ENCODE assay signal across 8 cellular contexts in the genomic region with DNA sequence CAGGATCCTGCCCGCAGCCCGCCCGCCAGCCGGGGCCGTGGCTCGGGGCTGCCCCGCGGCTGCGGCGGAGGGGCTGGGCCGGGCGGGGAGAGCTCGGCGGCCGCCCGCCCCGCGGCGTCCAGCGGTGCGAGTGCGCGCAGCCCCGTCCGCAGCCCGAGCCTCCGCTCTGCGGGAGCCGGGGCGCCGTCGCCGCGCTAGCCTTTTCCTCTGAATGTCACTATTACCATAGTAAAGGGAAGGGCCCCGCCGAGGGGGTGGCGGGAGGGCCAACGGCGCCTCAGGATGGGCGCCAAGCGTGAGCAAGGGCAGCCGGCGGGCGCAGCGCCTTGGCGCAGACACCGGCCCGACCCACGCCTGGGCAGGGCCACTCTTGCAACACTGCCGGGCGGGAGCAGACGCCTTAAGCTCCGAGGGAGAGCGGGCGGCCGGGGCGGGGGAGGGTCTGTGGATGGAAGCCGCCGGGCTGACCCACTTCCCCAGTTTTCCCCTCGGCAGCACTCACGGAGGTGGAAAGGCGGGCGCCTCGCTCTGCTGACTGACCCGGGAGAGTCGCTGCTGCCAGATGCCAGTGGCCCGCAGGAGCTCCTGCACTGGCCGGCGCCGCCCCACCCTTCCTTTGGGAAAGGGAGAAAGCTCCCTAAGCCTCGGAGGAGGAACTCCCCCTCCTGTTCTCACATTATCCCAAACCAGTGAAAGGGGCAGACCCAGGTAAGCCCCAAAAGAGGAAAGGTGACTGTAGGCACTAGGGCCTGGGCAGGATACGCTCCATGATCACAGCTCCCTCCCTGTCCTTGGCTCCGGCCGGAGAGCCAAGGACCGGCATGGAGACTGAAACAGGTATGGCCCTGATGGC.
DNase-seq lines count a peak whose midpoint lies in the region; ATAC-seq, FAIRE-seq and TF ChIP-seq lines count a peak whose summit lies in the region.

No MANE protein-coding gene starts in this region.

- DNase-seq in C1 segment of cervical spinal cord (lab: John Stamatoyannopoulos, UW) (peak in 11 of 14 donors; percentile 31 to 77 (median 45)), HTR-8/SVneo (ENCODE audit: insufficient read length, low spot score) (peak; percentile 3), SHP77 treated with DMSO at 0.1 percent for 48 hours (lab: John Stamatoyannopoulos, UW) (peak; percentile 5), lung (ENCODE audit: low spot score) (peak; percentile 67), suprapubic skin (ENCODE audit: low spot score in 2 of 2) (peak; percentile 65 to 79), epidermal melanocyte (ENCODE audit: insufficient read length, low spot score) (no peak)

- no peak for TF ChIP-seq EP300 in suprapubic skin (IDR thresholded peaks at IDR 0.05)

- H3K9me3 ChIP-seq in ectodermal cell (ENCODE audit: control insufficient read depth, low read length) (no peaks in the 10 kb centered on the region), lung (ENCODE audit: control insufficient read depth in 2 of 2, insufficient read depth in 1 of 2, low read length in 1 of 2) (peaks cover 0 to 2% of the 10 kb centered on the region in 2 donors), suprapubic skin (no peaks in the 10 kb centered on the region)

- H3K4me1 ChIP-seq in ectodermal cell (ENCODE audit: control insufficient read depth, insufficient read depth, low read length) (peaks cover 11% of the 10 kb centered on the region), lung (ENCODE audit: control insufficient read depth in 2 of 2, insufficient read depth in 2 of 2, low read length in 2 of 2) (peaks cover 0 to 9% of the 10 kb centered on the region in 2 donors), suprapubic skin (peaks cover 20% of the 10 kb centered on the region)

- H3K36me3 ChIP-seq in ectodermal cell (ENCODE audit: control insufficient read depth, insufficient read depth, low read length): no peaks in the 10 kb centered on the region
- H3K36me3 ChIP-seq in lung (ENCODE audit: control insufficient read depth in 2 of 2, insufficient read depth in 2 of 2, low read length in 2 of 2): no peaks in the 10 kb centered on the region
- no peaks in the 10 kb centered on the region for H3K36me3 ChIP-seq in suprapubic skin

- 0% methylated on average over 75 of the region's 75 CpGs for WGBS in ectodermal cell, 2 experiments
- WGBS in lung, 2 donors: 1% methylated on average over 58 to 75 of the region's 75 CpGs
- 4% methylated on average over 9 of the region's 75 CpGs for WGBS in suprapubic skin

- TF ChIP-seq CTCF in lung (IDR thresholded peaks at IDR 0.05; ENCODE audit: control extremely low read depth, extremely low read depth) (no peak), suprapubic skin (IDR thresholded peaks at IDR 0.05) (no peak)

- H3K4me3 ChIP-seq in ectodermal cell (ENCODE audit: insufficient read depth, low read depth, low read length) (peak overlapping the region; percentile 50), lung (peak overlapping the region; percentile 36), suprapubic skin (peak overlapping the region; percentile 67)

- FAIRE-seq in HTR-8/SVneo (lab: Jason Lieb, UNC): no peak

- H3K27ac ChIP-seq in ectodermal cell (ENCODE audit: insufficient read depth, low read depth, low read length, poor library complexity, severe bottlenecking): no peak overlapping the region
- H3K27ac ChIP-seq in lung (ENCODE audit: low read depth in 1 of 2, low read length in 1 of 2): no peak overlapping the region
- no peak overlapping the region for H3K27ac ChIP-seq in suprapubic skin

- no peak for TF ChIP-seq POLR2A in suprapubic skin (IDR thresholded peaks at IDR 0.05)

- H3K27me3 ChIP-seq in ectodermal cell (ENCODE audit: control insufficient read depth, insufficient read depth, low read length, poor library complexity, severe bottlenecking) (peaks cover 42% of the 10 kb centered on the region), lung (ENCODE audit: control insufficient read depth, insufficient read depth) (no peaks in the 10 kb centered on the region), suprapubic skin (peaks cover 15% of the 10 kb centered on the region)

- peak; percentile 86 for ATAC-seq in lung (ENCODE audit: insufficient read depth, low FRiP score)
- no peak for ATAC-seq in GM21723 (IDR thresholded peaks at IDR 0.05; ENCODE audit: unreplicated experiment)
